ENCODE assay signal across 9 cellular contexts in genomic region chr12:112096070-112096469, GRCh38. TPM values are rescaled to one million over a fixed set of nuclear protein-coding genes. Genes with fewer than 3 reads are reported as not detected.
A peak's percentile ranks its signal among the peaks of the same experiment; 100 is the strongest.
DNase-seq lines count a peak whose midpoint lies in the region; ATAC-seq, FAIRE-seq and TF ChIP-seq lines count a peak whose summit lies in the region.
"Had no signal": no experiment of that assay in that cellular context is flagged by ENCODE, and none has a peak within 500 bp of the region (broad histone marks: within the 10 kb centered on the region; RNA-seq: fewer than 3 reads in every experiment).

No MANE protein-coding gene starts in this region.

- FAIRE-seq in GM18507 (lab: Jason Lieb, UNC): peak; percentile 63

- peaks cover 2% of the 10 kb centered on the region; the same call in 1 of the 2 replicates for H3K36me3 ChIP-seq in Panc1 (ENCODE audit: control insufficient read depth, insufficient read depth, low read length)

- no peaks in the 10 kb centered on the region for H3K27me3 Mint-ChIP-seq in HFFc6 (ENCODE audit: insufficient read depth)

- CTCF ChIA-PET in Panc1 (lab: Charles Lee): no interaction called here

- peak; percentile 44; the same call in 1 of the 2 replicates for ATAC-seq in Panc1
- ATAC-seq in HG03045 (IDR thresholded peaks at IDR 0.05; ENCODE audit: unreplicated experiment): no peak
- no peak for ATAC-seq in GM21381 (IDR thresholded peaks at IDR 0.05; ENCODE audit: unreplicated experiment)

- peaks cover 37% of the 10 kb centered on the region for H3K4me1 Mint-ChIP-seq in HFFc6 (ENCODE audit: low read depth)

- BruUV-seq in Panc1 (replicated peaks; lab: Mats Ljungman, UMichigan): no TSS peak

- peaks cover 8% of the 10 kb centered on the region; the same call in 1 of the 2 replicates for H3K4me1 ChIP-seq in Panc1 (ENCODE audit: control insufficient read depth, insufficient read depth, low read length)

- DNase-seq in GM18507 (ENCODE audit: extremely low spot score, insufficient read length, low read depth): no peak
- DNase-seq in HFFc6: no peak
- no peak for DNase-seq in Panc1 (ENCODE audit: low read depth, low spot score)
- peak; percentile 56 for DNase-seq in medulla oblongata (ENCODE audit: extremely low spot score)
- DNase-seq in activated gamma-delta T cell (lab: John Stamatoyannopoulos, UW): no peak
- no peak for DNase-seq in NCI-H2081 (lab: John Stamatoyannopoulos, UW)
- DNase-seq: left cardiac atrium had no signal

- H3K4me3 Mint-ChIP-seq in HFFc6: peak overlapping the region; percentile 23

- H3K27ac Mint-ChIP-seq in HFFc6: peak overlapping the region; percentile 83

- no peaks in the 10 kb centered on the region for H3K27me3 ChIP-seq in Panc1 (ENCODE audit: control insufficient read depth, insufficient read depth, low read length)

- no peaks in the 10 kb centered on the region for H3K9me3 Mint-ChIP-seq in HFFc6

- in situ Hi-C loops in Panc1 (cut with HindIII; ENCODE audit: low pct_unique_long_range_greater_than_20kb, low sequenced_read_pairs): no loop called here

- no peak overlapping the region for H3K27ac ChIP-seq in Panc1 (ENCODE audit: low read length)

- H3K9me3 ChIP-seq in Panc1 (ENCODE audit: control insufficient read depth, insufficient read depth, low read depth, low read length): no peaks in the 10 kb centered on the region

- POLR2A ChIA-PET in Panc1 (lab: Charles Lee): no interaction called here

- H3K4me3 ChIP-seq in Panc1 (ENCODE audit: low read depth in 2 of 2, low read length in 2 of 2): no peak overlapping the region

- TF ChIP-seq CTCF in HFFc6 (IDR thresholded peaks at IDR 0.05): no peak
- no peak for TF ChIP-seq CTCF in Panc1 (IDR thresholded peaks at IDR 0.05)

- H3K36me3 Mint-ChIP-seq in HFFc6 (ENCODE audit: low read depth): peaks cover 49% of the 10 kb centered on the region

- intact Hi-C loops in Panc1 (cut with micrococcal nuclease; ENCODE audit: unreplicated experiment): no loop called here

RNA-seq across cellular contexts. Expression of gene NAA25, which starts 12.5 kb away (rescaled TPM):
- total RNA-seq in HFFc6 (2021; fragmentation: NEBNext Ultra II Directional; extraction: Animal tissue kit (Norgen Biotek cat#: 25700)): 10 to 100 TPM; 21.2 to 26.8 (median 23.8) TPM
- 32.2 TPM for total RNA-seq in Panc1 (2021; ENCODE audit: unreplicated experiment)
- 9.4 TPM for polyA plus RNA-seq in Panc1 (2012; ENCODE audit: insufficient read length)

RNA-seq across cellular contexts. Expression of gene TRAFD1, which starts 29.3 kb away (rescaled TPM):
- 10 to 100 TPM; 22.8 to 25.1 (median 24.0) TPM for total RNA-seq in HFFc6 (2021; fragmentation: NEBNext Ultra II Directional; extraction: Animal tissue kit (Norgen Biotek cat#: 25700))
- 32.9 TPM for total RNA-seq in Panc1 (2021; ENCODE audit: unreplicated experiment)
- polyA plus RNA-seq in Panc1 (2012; ENCODE audit: insufficient read length): 21.2 TPM
